Comparison of ENCODE assay signal across 16 cellular contexts in the genomic region with DNA sequence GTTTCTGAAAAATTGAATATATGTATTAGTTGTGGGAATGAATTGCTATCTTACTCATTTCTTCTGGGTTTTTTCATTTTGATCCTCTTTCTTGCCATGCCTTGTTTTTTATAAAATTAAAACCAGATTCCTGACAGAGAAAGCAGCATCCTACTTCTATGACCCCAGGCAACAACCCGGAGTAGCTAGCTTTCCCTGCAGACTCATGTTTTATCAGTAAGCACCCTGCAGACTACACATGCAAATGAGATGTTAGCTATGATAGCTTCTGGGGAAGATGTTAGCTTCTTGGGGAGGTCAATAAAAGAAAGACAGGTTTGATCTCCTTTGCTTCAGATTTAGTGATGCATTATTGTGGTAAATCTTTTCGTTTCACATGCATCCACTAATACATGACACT.
DNase-seq lines count a peak whose midpoint lies in the region; TF ChIP-seq lines count a peak whose summit lies in the region.
"Had no signal": no experiment of that assay in that cellular context is flagged by ENCODE, and none has a peak within 500 bp of the region (broad histone marks: within the 10 kb centered on the region; RNA-seq: fewer than 3 reads in every experiment).

No MANE protein-coding gene starts in this region.

- H2BK5ac ChIP-seq in mesendoderm (ENCODE audit: low read length): no peak overlapping the region

- WGBS in mammary epithelial cell (ENCODE audit: low coverage, missing lambda C conversion rate): 0% methylated on average over 1 of the region's 2 CpGs
- WGBS in mesendoderm (ENCODE audit: extremely low coverage, insufficient coverage, low lambda C conversion rate): no CpG with 5 or more reads among the region's 2 CpGs

- H3K4ac ChIP-seq in mesendoderm (ENCODE audit: low read depth, low read length): no peak overlapping the region

- no peak overlapping the region for H3K9ac ChIP-seq in mammary epithelial cell (ENCODE audit: insufficient read depth, low read length)
- no peak overlapping the region for H3K9ac ChIP-seq in mesendoderm (ENCODE audit: low read length)
- H3K9ac ChIP-seq: BLaER1 had no signal

- no peak overlapping the region for H3K27ac ChIP-seq in mammary epithelial cell (ENCODE audit: insufficient read depth, low read depth, low read length)
- H3K27ac ChIP-seq in breast epithelium: no peak overlapping the region
- no peak overlapping the region for H3K27ac ChIP-seq in mesendoderm (ENCODE audit: low read depth, low read length)
- H3K27ac ChIP-seq in osteoblast (ENCODE audit: low read depth, low read length): no peak overlapping the region
- H3K27ac ChIP-seq: 22Rv1, A549, BLaER1 had no signal

- H3K23ac ChIP-seq in mesendoderm (ENCODE audit: low read length): no peak overlapping the region

- no peak overlapping the region for H2BK120ac ChIP-seq in mesendoderm (ENCODE audit: low read depth, low read length)

- H3K4me1 ChIP-seq in mammary epithelial cell (ENCODE audit: insufficient read depth, low read length) (peaks cover 4% of the 10 kb centered on the region), breast epithelium (no peaks in the 10 kb centered on the region), mesendoderm (ENCODE audit: control insufficient read depth, low read depth, low read length) (no peaks in the 10 kb centered on the region), osteoblast (ENCODE audit: insufficient read depth, low read length) (no peaks in the 10 kb centered on the region)
- H3K4me1 ChIP-seq: A549, BLaER1, HAP-1 had no signal

- no peak overlapping the region for H3K56ac ChIP-seq in mesendoderm (ENCODE audit: low read length)

- intact Hi-C loops in mammary epithelial cell (cut with micrococcal nuclease): no loop called here
- intact Hi-C loops in breast epithelium (cut with DNase I; ENCODE audit: low total_unique reads): no loop called here

- no peak for TF ChIP-seq CTCF in mammary epithelial cell (conservative IDR thresholded peaks at IDR 0.05 in 1 of 2, IDR thresholded peaks at IDR 0.05 in 1 of 2; ENCODE audit: extremely low read depth in 1 of 2, insufficient read depth in 1 of 2, low read depth in 1 of 2, low read length in 2 of 2)
- no peak for TF ChIP-seq CTCF in breast epithelium (IDR thresholded peaks at IDR 0.05)
- TF ChIP-seq CTCF in GM13976 (IDR thresholded peaks at IDR 0.05; ENCODE audit: borderline replicate concordance, control extremely low read depth, extremely low read depth, insufficient read depth, missing control alignments): no peak
- no peak for TF ChIP-seq CTCF in osteoblast (IDR thresholded peaks at IDR 0.05; ENCODE audit: extremely low read depth, low read depth, low read length)

- H3K18ac ChIP-seq in mesendoderm (ENCODE audit: low read length): no peak overlapping the region

- H4K5ac ChIP-seq in mesendoderm (ENCODE audit: low read length): no peak overlapping the region

- H3K4me3 ChIP-seq in mammary epithelial cell (replicated peaks in 1 of 3; ENCODE audit: insufficient read depth in 1 of 3, low read depth in 2 of 3, low read length in 3 of 3) (no peak overlapping the region), breast epithelium (no peak overlapping the region), mesendoderm (ENCODE audit: low read length) (no peak overlapping the region), osteoblast (ENCODE audit: insufficient read depth, low read length) (no peak overlapping the region)
- H3K4me3 ChIP-seq: A549, BLaER1, HAP-1 had no signal

- H3K36me3 ChIP-seq in mammary epithelial cell (ENCODE audit: insufficient read depth, low read length) (no peaks in the 10 kb centered on the region), breast epithelium (no peaks in the 10 kb centered on the region), mesendoderm (ENCODE audit: control insufficient read depth, insufficient read depth, low read length) (no peaks in the 10 kb centered on the region), osteoblast (ENCODE audit: insufficient read depth, low read length) (no peaks in the 10 kb centered on the region)
- H3K36me3 ChIP-seq: BLaER1, HAP-1 had no signal

- H2BK15ac ChIP-seq in mesendoderm (replicated peaks; ENCODE audit: low read depth): no peak overlapping the region

- no peaks in the 10 kb centered on the region for H3K27me3 ChIP-seq in mammary epithelial cell (ENCODE audit: insufficient read depth, low read length)
- no peaks in the 10 kb centered on the region for H3K27me3 ChIP-seq in breast epithelium
- no peaks in the 10 kb centered on the region for H3K27me3 ChIP-seq in mesendoderm (ENCODE audit: insufficient read depth, low read length, poor library complexity)
- H3K27me3 ChIP-seq in osteoblast (ENCODE audit: insufficient read depth, low read length): no peaks in the 10 kb centered on the region
- H3K27me3 ChIP-seq: BLaER1 had no signal

- peak overlapping the region; percentile 33 for H2AFZ ChIP-seq in mammary epithelial cell (ENCODE audit: low read depth, low read length)
- no peak overlapping the region for H2AFZ ChIP-seq in osteoblast (ENCODE audit: low read length)

- TF ChIP-seq POLR2A in breast epithelium (IDR thresholded peaks at IDR 0.05): no peak

- no peak overlapping the region for H2AK5ac ChIP-seq in mesendoderm (ENCODE audit: low read length)

- H3K4me2 ChIP-seq in mammary epithelial cell (ENCODE audit: insufficient read depth, low read depth, low read length): no peak overlapping the region
- H3K4me2 ChIP-seq in mesendoderm (ENCODE audit: low read length): no peak overlapping the region
- H3K4me2 ChIP-seq in osteoblast (ENCODE audit: insufficient read depth, low read length): no peak overlapping the region
- H3K4me2 ChIP-seq: A549, BLaER1 had no signal

- DNase-seq in mammary epithelial cell: no peak
- DNase-seq in breast epithelium (ENCODE audit: low spot score in 2 of 2): no peak
- peak; percentile 14 for DNase-seq in SK-N-DZ (ENCODE audit: low spot score)
- DNase-seq in mesendoderm: peak; percentile 78
- DNase-seq in GM13976 (ENCODE audit: low spot score): no peak
- DNase-seq in osteoblast (ENCODE audit: insufficient read length, low spot score, missing footprints): no peak
- no peak for DNase-seq in stimulated activated CD4-positive, alpha-beta T cell treated with anti-CD3 and anti-CD28 coated beads, Interleukin-4, amount 100 ng/mL, for 1 hour
- DNase-seq: AML-193; CD4-positive, alpha-beta memory T cell; DMS153; DMS79; GF-D8 had no signal

- CTCF ChIA-PET in mammary epithelial cell (lab: Charles Lee; ENCODE audit: low non-redundant PET): no interaction called here

- H3K9me3 ChIP-seq in mammary epithelial cell (replicated peaks; ENCODE audit: insufficient read depth, low read length) (no peaks in the 10 kb centered on the region), breast epithelium (peaks cover 0 to under 1% of the 10 kb centered on the region in 2 donors), osteoblast (ENCODE audit: low read depth, low read length) (no peaks in the 10 kb centered on the region)
- H3K9me3 ChIP-seq: A549, BLaER1 had no signal

- no peak overlapping the region for H4K8ac ChIP-seq in mesendoderm (ENCODE audit: low read depth, low read length)

- H3K79me1 ChIP-seq in mesendoderm (ENCODE audit: low read length): no peaks in the 10 kb centered on the region

- no peaks in the 10 kb centered on the region for H4K20me1 ChIP-seq in mammary epithelial cell (ENCODE audit: insufficient read depth, low read length)
- H4K20me1 ChIP-seq in osteoblast (ENCODE audit: insufficient read depth, low read length): no peaks in the 10 kb centered on the region
- H4K20me1 ChIP-seq: BLaER1 had no signal

- no TSS peak for BruUV-seq in mammary epithelial cell (replicated peaks; lab: Mats Ljungman, UMichigan)

- dilution Hi-C loops in mammary epithelial cell (cut with HindIII; ENCODE audit: low sequenced_read_pairs): no loop called here

- H3K79me2 ChIP-seq in mammary epithelial cell (ENCODE audit: insufficient read depth, low read length): no peaks in the 10 kb centered on the region
- no peaks in the 10 kb centered on the region for H3K79me2 ChIP-seq in mesendoderm (ENCODE audit: control insufficient read depth, insufficient read depth, low read length)
- no peaks in the 10 kb centered on the region for H3K79me2 ChIP-seq in osteoblast (ENCODE audit: insufficient read depth, low read length)

- in situ Hi-C loops in mammary epithelial cell (cut with MboI; ENCODE audit: low sequenced_read_pairs in 2 of 2) (no loop called here), GM13976 (cut with MboI; ENCODE audit: low sequenced_read_pairs, unreplicated experiment) (no loop called here)

Comparison
In these comparisons a context has a peak if more than half of its experiments do, and no peak if none do; other contexts are left out.
1. DNase-seq: peak in SK-N-DZ (single experiment) and mesendoderm (single experiment); none in mammary epithelial cell (single experiment), breast epithelium (0 of 2), GM13976 (single experiment), osteoblast (single experiment) and stimulated activated CD4-positive, alpha-beta T cell treated with anti-CD3 and anti-CD28 coated beads, Interleukin-4, amount 100 ng/mL, for 1 hour (single experiment).